In genomic region chr6:74925683-74926082, GRCh38 we compare ENCODE assay signal across 13 cellular contexts.
DNase-seq lines count a peak whose midpoint lies in the region; ATAC-seq, FAIRE-seq and TF ChIP-seq lines count a peak whose summit lies in the region.
"Had no signal": no experiment of that assay in that cellular context is flagged by ENCODE, and none has a peak within 500 bp of the region (broad histone marks: within the 10 kb centered on the region; RNA-seq: fewer than 3 reads in every experiment).

No MANE protein-coding gene starts in this region.

- no peaks in the 10 kb centered on the region for H3K9me3 ChIP-seq in K562 (replicated peaks; ENCODE audit: control insufficient read depth, insufficient read depth, low read depth, low read length)
- no peaks in the 10 kb centered on the region for H3K9me3 ChIP-seq in GM23248 (ENCODE audit: low read depth)
- H3K9me3 ChIP-seq: mucosa of descending colon had no signal

- POLR2A ChIA-PET in K562 (lab: Yijun Ruan, JAX): no interaction called here

- TF ChIP-seq RAD21 in K562 (CRISPR knock-in tag; conservative IDR thresholded peaks at IDR 0.05 in 1 of 2, IDR thresholded peaks at IDR 0.05 in 1 of 2): no peak

- no peak for DNase-seq in K562 (ENCODE audit: extremely low read depth in 1 of 4, low spot score in 3 of 4)
- DNase-seq in NCI-H774 (lab: John Stamatoyannopoulos, UW): no peak
- DNase-seq in SHP77 (lab: John Stamatoyannopoulos, UW): no peak
- DNase-seq in GM23248: no peak
- DNase-seq in cerebellum (ENCODE audit: low spot score): no peak
- DNase-seq: activated effector memory CD4-positive, alpha-beta T cell treated with anti-CD3 and anti-CD28 coated beads, Interleukin-2, amount 50 U/mL, for 16 hours; dermis blood vessel endothelial cell; head of caudate nucleus; WERI-Rb-1 had no signal

- ATAC-seq in GM18519 (IDR thresholded peaks at IDR 0.05; ENCODE audit: low FRiP score, unreplicated experiment): peak; percentile 72
- peak; percentile 85 for ATAC-seq in GM21576 (IDR thresholded peaks at IDR 0.05; ENCODE audit: unreplicated experiment)
- ATAC-seq in HG03432 (IDR thresholded peaks at IDR 0.05; ENCODE audit: unreplicated experiment): peak; percentile 83
- ATAC-seq in K562: no peak
- ATAC-seq: mucosa of descending colon had no signal

- no TSS peak for BruUV-seq in K562 (replicated peaks; lab: Mats Ljungman, UMichigan)

- H3K9ac ChIP-seq in K562 (ENCODE audit: insufficient read depth in 1 of 2, low read depth in 2 of 2, low read length in 2 of 2) (no peak overlapping the region), GM23248 (no peak overlapping the region)

- H3K36me3 ChIP-seq in K562 (ENCODE audit: control insufficient read depth, insufficient read depth, low read length) (no peaks in the 10 kb centered on the region), GM23248 (ENCODE audit: low read depth) (no peaks in the 10 kb centered on the region)
- H3K36me3 ChIP-seq: WERI-Rb-1 had no signal

- H4K20me1 ChIP-seq in K562 (replicated peaks; ENCODE audit: control insufficient read depth, insufficient read depth, low read length) (no peaks in the 10 kb centered on the region), GM23248 (ENCODE audit: insufficient read depth) (no peaks in the 10 kb centered on the region)

- 0% methylated on average over 5 of the region's 5 CpGs for WGBS in K562 (ENCODE audit: insufficient coverage, low coverage, missing lambda C conversion rate)
- WGBS in GM23248 (ENCODE audit: low coverage in 1 of 2, low lambda C conversion rate in 2 of 2, missing lambda C conversion rate in 2 of 2), 2 experiments: 94 to 98% methylated on average over 5 of the region's 5 CpGs

- H3K27me3 ChIP-seq in K562 (ENCODE audit: control insufficient read depth in 2 of 2, insufficient read depth in 2 of 2, low read length in 2 of 2) (no peaks in the 10 kb centered on the region), GM23248 (replicated peaks; ENCODE audit: insufficient read depth) (no peaks in the 10 kb centered on the region)

- intact Hi-C loops in K562 (cut with micrococcal nuclease): no loop called here

- H2AFZ ChIP-seq in K562 (ENCODE audit: low read depth, low read length): no peak overlapping the region
- no peak overlapping the region for H2AFZ ChIP-seq in GM23248

- H3K4me2 ChIP-seq in K562 (ENCODE audit: insufficient read depth, low read length): no peak overlapping the region
- H3K4me2 ChIP-seq in GM23248 (ENCODE audit: unreplicated experiment): no peak overlapping the region

- in situ Hi-C loops in K562 (cut with MboI) (no loop called here), GM23248 (cut with MboI) (no loop called here)

- H3K27ac ChIP-seq in K562 (ENCODE audit: extremely low read depth, low read depth, low read length): no peak overlapping the region
- no peak overlapping the region for H3K27ac ChIP-seq in GM23248
- H3K27ac ChIP-seq: WERI-Rb-1 had no signal

- H3K79me2 ChIP-seq in K562 (ENCODE audit: control insufficient read depth, insufficient read depth, low read length): no peaks in the 10 kb centered on the region
- H3K79me2 ChIP-seq in GM23248 (ENCODE audit: insufficient read depth): no peaks in the 10 kb centered on the region

- no peak for TF ChIP-seq POLR2A in K562 (conservative IDR thresholded peaks at IDR 0.05)

- no peaks in the 10 kb centered on the region for H3K9me1 ChIP-seq in K562 (ENCODE audit: control insufficient read depth, insufficient read depth, low read length)

- H3K9me2 ChIP-seq in GM23248 (ENCODE audit: insufficient read depth): no peaks in the 10 kb centered on the region

- no peak overlapping the region for H3K4me3 ChIP-seq in K562
- H3K4me3 ChIP-seq in GM23248: no peak overlapping the region
- H3K4me3 ChIP-seq: mucosa of descending colon had no signal

- no peak for TF ChIP-seq EP300 in K562 (IDR thresholded peaks at IDR 0.05; ENCODE audit: low read length)

- no peaks in the 10 kb centered on the region for H3K4me1 ChIP-seq in K562 (replicated peaks in 1 of 2; ENCODE audit: control insufficient read depth in 2 of 2, insufficient read depth in 2 of 2, low read length in 2 of 2)
- H3K4me1 ChIP-seq in GM23248 (ENCODE audit: insufficient read depth): peaks cover 7% of the 10 kb centered on the region

- H3F3A ChIP-seq in GM23248 (ENCODE audit: insufficient read depth): peaks cover 9% of the 10 kb centered on the region; the same call in 1 of the 2 replicates

- FAIRE-seq in K562 (lab: Jason Lieb, UNC): no peak

- CTCF ChIA-PET in K562 (lab: Yijun Ruan, JAX; ENCODE audit: low intra/inter-chr PET ratio): no interaction called here

- no peak for TF ChIP-seq CTCF in K562 (IDR thresholded peaks at IDR 0.05 in 2 of 3, conservative IDR thresholded peaks at IDR 0.05 in 1 of 3; ENCODE audit: insufficient read depth in 2 of 3, low read depth in 1 of 3, low read length in 3 of 3)

TF ChIP-seq in K562, 482 proteins besides CTCF, POLR2A, EP300 and RAD21:
- TF ChIP-seq ZNF324 (CRISPR knock-in tag; IDR thresholded peaks at IDR 0.05) (no peak), SPI1 (IDR thresholded peaks at IDR 0.05; ENCODE audit: borderline replicate concordance, low read depth, low read length) (0 out of 2 replicates have a peak, but pooled peaks have one; percentile 26)
- TF ChIP-seq, protein P1, sequence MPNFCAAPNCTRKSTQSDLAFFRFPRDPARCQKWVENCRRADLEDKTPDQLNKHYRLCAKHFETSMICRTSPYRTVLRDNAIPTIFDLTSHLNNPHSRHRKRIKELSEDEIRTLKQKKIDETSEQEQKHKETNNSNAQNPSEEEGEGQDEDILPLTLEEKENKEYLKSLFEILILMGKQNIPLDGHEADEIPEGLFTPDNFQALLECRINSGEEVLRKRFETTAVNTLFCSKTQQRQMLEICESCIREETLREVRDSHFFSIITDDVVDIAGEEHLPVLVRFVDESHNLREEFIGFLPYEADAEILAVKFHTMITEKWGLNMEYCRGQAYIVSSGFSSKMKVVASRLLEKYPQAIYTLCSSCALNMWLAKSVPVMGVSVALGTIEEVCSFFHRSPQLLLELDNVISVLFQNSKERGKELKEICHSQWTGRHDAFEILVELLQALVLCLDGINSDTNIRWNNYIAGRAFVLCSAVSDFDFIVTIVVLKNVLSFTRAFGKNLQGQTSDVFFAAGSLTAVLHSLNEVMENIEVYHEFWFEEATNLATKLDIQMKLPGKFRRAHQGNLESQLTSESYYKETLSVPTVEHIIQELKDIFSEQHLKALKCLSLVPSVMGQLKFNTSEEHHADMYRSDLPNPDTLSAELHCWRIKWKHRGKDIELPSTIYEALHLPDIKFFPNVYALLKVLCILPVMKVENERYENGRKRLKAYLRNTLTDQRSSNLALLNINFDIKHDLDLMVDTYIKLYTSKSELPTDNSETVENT (CRISPR knock-in tag; IDR thresholded peaks at IDR 0.05): no peak
TF ChIP-seq in K562: peak in this region for 1.
